20 cellular contexts compared by ENCODE assay signal in genomic region chr22:41530612-41531421, GRCh38. TPM values are rescaled to one million over a fixed set of nuclear protein-coding genes. Genes with fewer than 3 reads are reported as not detected.
DNase-seq lines count a peak whose midpoint lies in the region; ATAC-seq and TF ChIP-seq lines count a peak whose summit lies in the region.
"Had no signal": no experiment of that assay in that cellular context is flagged by ENCODE, and none has a peak within 500 bp of the region (broad histone marks: within the 10 kb centered on the region; RNA-seq: fewer than 3 reads in every experiment).

No MANE protein-coding gene starts in this region.

- H3K27ac ChIP-seq in cingulate gyrus (ENCODE audit: low read depth, low read length) (peak overlapping the region; percentile 84), mesenchymal stem cell (ENCODE audit: low read length, poor library complexity, severe bottlenecking) (no peak overlapping the region), testis (peak overlapping the region; percentile 1 to 51), mammary epithelial cell (ENCODE audit: insufficient read depth, low read depth, low read length) (no peak overlapping the region)
- H3K27ac ChIP-seq: BLaER1 treated with 17β-estradiol and CSF1 and Interleukin-3, amounts not matched to agents 10 nM and 100 nM; epithelial cell of prostate; pancreas; SK-N-MC had no signal

- no peaks in the 10 kb centered on the region for H4K20me1 ChIP-seq in mammary epithelial cell (ENCODE audit: insufficient read depth, low read length)

- dilution Hi-C loops in mammary epithelial cell (cut with HindIII; ENCODE audit: low sequenced_read_pairs): loop anchor here (5.0 kb wide), 1 partner anchor 44 kb away; no protein-coding TSS in a partner anchor

- no peak for ATAC-seq in activated naive CD4-positive, alpha-beta T cell treated with anti-CD3 and anti-CD28 coated beads, Interleukin-2, amount 50 U/mL, for 72 hours
- ATAC-seq in left lobe of liver (no peak), HG03095 (IDR thresholded peaks at IDR 0.05; ENCODE audit: unreplicated experiment) (no peak)
- ATAC-seq: pancreas had no signal

- H3K4me3 ChIP-seq in mesenchymal stem cell (ENCODE audit: insufficient read depth in 1 of 2, low read depth in 1 of 2, low read length in 2 of 2) (no peak overlapping the region), testis (no peak overlapping the region), mammary epithelial cell (replicated peaks in 1 of 3; ENCODE audit: insufficient read depth in 1 of 3, low read depth in 2 of 3, low read length in 3 of 3) (no peak overlapping the region)
- H3K4me3 ChIP-seq: BLaER1 treated with 17β-estradiol and CSF1 and Interleukin-3, amounts not matched to agents 10 nM and 100 nM; pancreas; SK-N-MC had no signal

- no peak for DNase-seq in activated naive CD4-positive, alpha-beta T cell treated with anti-CD3 and anti-CD28 coated beads, Interleukin-2, amount 50 U/mL, for 72 hours (ENCODE audit: low spot score in 2 of 2)
- no peak for DNase-seq in activated naive CD4-positive, alpha-beta T cell treated with anti-CD3 and anti-CD28 coated beads, Interleukin-2, amount 50 U/mL, for 16 hours
- no peak for DNase-seq in mesenchymal stem cell
- no peak for DNase-seq in testis
- no peak for DNase-seq in left lobe of liver (ENCODE audit: low spot score)
- no peak for DNase-seq in mammary epithelial cell
- DNase-seq: activated CD4-positive, alpha-beta T cell treated with anti-CD3 and anti-CD28 coated beads for 1 hour; activated effector memory CD4-positive, alpha-beta T cell treated with Interleukin-2 at 50 U/mL for 16 hours; DMS 273 treated with DMSO at 0.1 percent for 48 hours; Karpas-422; NCI-H1417; NCI-H774; stimulated activated CD4-positive, alpha-beta T cell treated with anti-CD3 and anti-CD28 coated beads, Interleukin-2, amount 100 ng/mL, for 48 hours had no signal

- peak overlapping the region; percentile 31 to 72 for H3K27ac Mint-ChIP-seq in activated naive CD4-positive, alpha-beta T cell treated with anti-CD3 and anti-CD28 coated beads, Interleukin-2, amount 50 U/mL, for 72 hours

- peaks cover 39% of the 10 kb centered on the region for H3K79me1 ChIP-seq in mesenchymal stem cell (replicated peaks; ENCODE audit: low read length, poor library complexity, severe bottlenecking)

- H3K9me3 ChIP-seq in mesenchymal stem cell (ENCODE audit: control insufficient read depth, low read length) (no peaks in the 10 kb centered on the region), testis (no peaks in the 10 kb centered on the region), mammary epithelial cell (replicated peaks; ENCODE audit: insufficient read depth, low read length) (no peaks in the 10 kb centered on the region)
- H3K9me3 ChIP-seq: BLaER1 treated with 17β-estradiol and CSF1 and Interleukin-3, amounts not matched to agents 10 nM and 100 nM; pancreas had no signal

- H3K23ac ChIP-seq in mesenchymal stem cell (ENCODE audit: low read length in 2 of 2): no peak overlapping the region

- no peak overlapping the region for H2BK15ac ChIP-seq in mesenchymal stem cell (ENCODE audit: low read depth, poor library complexity, severe bottlenecking)

- no peak overlapping the region for H3K18ac ChIP-seq in mesenchymal stem cell (ENCODE audit: low read depth in 1 of 2, low read length in 2 of 2)

- in situ Hi-C loops in mammary epithelial cell (cut with MboI; ENCODE audit: low sequenced_read_pairs in 2 of 2): no loop called here

- no peak overlapping the region for H3K14ac ChIP-seq in mesenchymal stem cell (ENCODE audit: low read length in 2 of 2)

- no peak overlapping the region for H3K4ac ChIP-seq in mesenchymal stem cell (ENCODE audit: low read depth in 1 of 2, low read length in 2 of 2)

- H3K79me2 ChIP-seq in mammary epithelial cell (ENCODE audit: insufficient read depth, low read length): peaks cover 38% of the 10 kb centered on the region

- CTCF ChIA-PET in mammary epithelial cell (lab: Charles Lee; ENCODE audit: low non-redundant PET): no interaction called here

- no peak for TF ChIP-seq POLR2A in testis (IDR thresholded peaks at IDR 0.05)

- H2BK12ac ChIP-seq in mesenchymal stem cell (ENCODE audit: low read length in 2 of 2): no peak overlapping the region

- 97% methylated on average over 28 of the region's 28 CpGs for WGBS in mesenchymal stem cell
- whole genome bisulfite sequencing in testis, 2 donors: 64 to 90% methylated on average over 10 to 25 of the region's 28 CpGs
- WGBS in mammary epithelial cell (ENCODE audit: low coverage, missing lambda C conversion rate): 91% methylated on average over 20 of the region's 28 CpGs

- no peak overlapping the region for H2AFZ ChIP-seq in mesenchymal stem cell (ENCODE audit: low read depth, low read length)
- no peak overlapping the region for H2AFZ ChIP-seq in mammary epithelial cell (ENCODE audit: low read depth, low read length)

- H3K27me3 ChIP-seq in mesenchymal stem cell (ENCODE audit: control insufficient read depth in 1 of 2, insufficient read depth in 1 of 2, low read length in 2 of 2) (no peaks in the 10 kb centered on the region), testis (no peaks in the 10 kb centered on the region), mammary epithelial cell (ENCODE audit: insufficient read depth, low read length) (no peaks in the 10 kb centered on the region)
- H3K27me3 ChIP-seq: BLaER1 treated with 17β-estradiol and CSF1 and Interleukin-3, amounts not matched to agents 10 nM and 100 nM; pancreas had no signal

- H2BK5ac ChIP-seq in mesenchymal stem cell (ENCODE audit: low read depth, low read length, poor library complexity, severe bottlenecking): no peak overlapping the region

- H3K36me3 Mint-ChIP-seq in activated naive CD4-positive, alpha-beta T cell treated with anti-CD3 and anti-CD28 coated beads, Interleukin-2, amount 50 U/mL, for 72 hours: peaks cover 4 to 7% of the 10 kb centered on the region in 2 donors

- H4K8ac ChIP-seq in mesenchymal stem cell (ENCODE audit: low read length): no peak overlapping the region

- peaks cover 81 to 82% of the 10 kb centered on the region in 2 experiments for H3K36me3 ChIP-seq in mesenchymal stem cell (ENCODE audit: control insufficient read depth in 1 of 2, insufficient read depth in 2 of 2, low read depth in 1 of 2, low read length in 2 of 2)
- no peaks in the 10 kb centered on the region for H3K36me3 ChIP-seq in testis (ENCODE audit: low read depth, missing control alignments)
- peaks cover 25% of the 10 kb centered on the region for H3K36me3 ChIP-seq in mammary epithelial cell (ENCODE audit: insufficient read depth, low read length)

- BruUV-seq in mammary epithelial cell (replicated peaks; lab: Mats Ljungman, UMichigan): no TSS peak

- H3K4me2 ChIP-seq in mesenchymal stem cell (ENCODE audit: low read length, poor library complexity, severe bottlenecking): no peak overlapping the region
- no peak overlapping the region for H3K4me2 ChIP-seq in mammary epithelial cell (ENCODE audit: insufficient read depth, low read depth, low read length)
- H3K4me2 ChIP-seq: BLaER1 treated with 17β-estradiol and CSF1 and Interleukin-3, amounts not matched to agents 10 nM and 100 nM had no signal

- intact Hi-C loops in testis (cut with DNase I; ENCODE audit: low total_unique reads) (no loop called here), mammary epithelial cell (cut with micrococcal nuclease) (no loop called here)

- no peaks in the 10 kb centered on the region for H3K9me3 Mint-ChIP-seq in activated naive CD4-positive, alpha-beta T cell treated with anti-CD3 and anti-CD28 coated beads, Interleukin-2, amount 50 U/mL, for 72 hours

- no peak for TF ChIP-seq CTCF in testis (IDR thresholded peaks at IDR 0.05)
- no peak for TF ChIP-seq CTCF in mammary epithelial cell (conservative IDR thresholded peaks at IDR 0.05 in 1 of 2, IDR thresholded peaks at IDR 0.05 in 1 of 2; ENCODE audit: extremely low read depth in 1 of 2, insufficient read depth in 1 of 2, low read depth in 1 of 2, low read length in 2 of 2)

- no peak overlapping the region for H2AK5ac ChIP-seq in mesenchymal stem cell (ENCODE audit: low read length, severe bottlenecking)

- no peak overlapping the region for H2BK120ac ChIP-seq in mesenchymal stem cell (ENCODE audit: low read depth, low read length)

- H4K91ac ChIP-seq in mesenchymal stem cell (ENCODE audit: low read length): no peak overlapping the region

- H3K9ac ChIP-seq in mesenchymal stem cell (ENCODE audit: low read length) (peak overlapping the region; percentile 12), mammary epithelial cell (ENCODE audit: insufficient read depth, low read length) (no peak overlapping the region)

- H3K4me1 ChIP-seq in mesenchymal stem cell (ENCODE audit: control insufficient read depth, insufficient read depth, low read depth, low read length) (peaks cover 14% of the 10 kb centered on the region), testis (peaks cover 14% of the 10 kb centered on the region), mammary epithelial cell (ENCODE audit: insufficient read depth, low read length) (no peaks in the 10 kb centered on the region)
- H3K4me1 ChIP-seq: pancreas had no signal

RNA-seq across cellular contexts. Expression of gene POLR3H, which starts 13.5 kb away (rescaled TPM):
- total RNA-seq in activated naive CD4-positive, alpha-beta T cell treated with anti-CD3 and anti-CD28 coated beads, Interleukin-2, amount 50 U/mL, for 72 hours: 10 to 100 TPM; 11.2 to 32.7 TPM
- polyA plus RNA-seq in mesenchymal stem cell (2013, experiment 1 of 2): 26.7 TPM
- polyA plus RNA-seq in mesenchymal stem cell (2013, experiment 2 of 2): 27.9 TPM
- 10 to 100 TPM; 23.3 to 24.6 TPM for total RNA-seq in testis
- 38.9 TPM for polyA plus RNA-seq in testis (ENCODE audit: insufficient read depth, low read depth, low replicate concordance)
- 22.5 TPM for total RNA-seq in left lobe of liver
- 10 to 100 TPM; 17.2 to 47.0 TPM for total RNA-seq in mammary epithelial cell
- 57.3 TPM for polyA plus RNA-seq in mammary epithelial cell
- polyA minus RNA-seq in mammary epithelial cell: 72.2 TPM

RNA-seq across cellular contexts. Expression of gene CSDC2, which starts 30.0 kb away (rescaled TPM):
- total RNA-seq in activated naive CD4-positive, alpha-beta T cell treated with anti-CD3 and anti-CD28 coated beads, Interleukin-2, amount 50 U/mL, for 72 hours: not detected
- 2.4 TPM for polyA plus RNA-seq in mesenchymal stem cell (2013, experiment 1 of 2)
- polyA plus RNA-seq in mesenchymal stem cell (2013, experiment 2 of 2): 2.5 TPM
- 10 to 100 TPM; 76.5 to 87.0 TPM for total RNA-seq in testis
- polyA plus RNA-seq in testis (ENCODE audit: insufficient read depth, low read depth, low replicate concordance): 50.1 TPM
- total RNA-seq in left lobe of liver: 0.88 TPM
- total RNA-seq in mammary epithelial cell: 1 to 10 TPM in 1 of 2 donors, under 1 TPM in 1; 0.09 to 1.0 TPM
- not detected for polyA plus RNA-seq in mammary epithelial cell
- polyA minus RNA-seq in mammary epithelial cell: not detected
- total RNA-seq: HT-29 had no signal

RNA-seq across cellular contexts. Expression of gene PMM1, which starts 58.8 kb away (rescaled TPM):
- 10 to 100 TPM; 43.4 to 49.9 TPM for total RNA-seq in activated naive CD4-positive, alpha-beta T cell treated with anti-CD3 and anti-CD28 coated beads, Interleukin-2, amount 50 U/mL, for 72 hours
- polyA plus RNA-seq in mesenchymal stem cell (2013, experiment 1 of 2): 40.9 TPM
- polyA plus RNA-seq in mesenchymal stem cell (2013, experiment 2 of 2): 41.2 TPM
- total RNA-seq in testis: 10 to 100 TPM; 44.4 to 45.7 TPM
- 82.2 TPM for polyA plus RNA-seq in testis (ENCODE audit: insufficient read depth, low read depth, low replicate concordance)
- 51.8 TPM for total RNA-seq in left lobe of liver
- total RNA-seq in mammary epithelial cell: 10 to 100 TPM; 21.2 to 44.8 TPM
- polyA plus RNA-seq in mammary epithelial cell: 62.8 TPM
- polyA minus RNA-seq in mammary epithelial cell: 21.9 TPM

Comparison
In these comparisons a context has a peak if more than half of its experiments do, and no peak if none do; other contexts are left out.
1. H3K27ac ChIP-seq: peak in cingulate gyrus (single experiment) and testis (2 of 2); none in mesenchymal stem cell (single experiment) and mammary epithelial cell (single experiment).
2. RNA of gene CSDC2, which starts 30.0 kb away (total RNA-seq): 76.5 to 87.0 TPM in testis; 0.09 to 1.0 TPM in mammary epithelial cell, 0.88 TPM in left lobe of liver (single experiment) and not detected in activated naive CD4-positive, alpha-beta T cell treated with anti-CD3 and anti-CD28 coated beads, Interleukin-2, amount 50 U/mL, for 72 hours; every median in the first group is over 10 times any median in the second.